ENCODE assay signal across 34 cellular contexts in the genomic region with DNA sequence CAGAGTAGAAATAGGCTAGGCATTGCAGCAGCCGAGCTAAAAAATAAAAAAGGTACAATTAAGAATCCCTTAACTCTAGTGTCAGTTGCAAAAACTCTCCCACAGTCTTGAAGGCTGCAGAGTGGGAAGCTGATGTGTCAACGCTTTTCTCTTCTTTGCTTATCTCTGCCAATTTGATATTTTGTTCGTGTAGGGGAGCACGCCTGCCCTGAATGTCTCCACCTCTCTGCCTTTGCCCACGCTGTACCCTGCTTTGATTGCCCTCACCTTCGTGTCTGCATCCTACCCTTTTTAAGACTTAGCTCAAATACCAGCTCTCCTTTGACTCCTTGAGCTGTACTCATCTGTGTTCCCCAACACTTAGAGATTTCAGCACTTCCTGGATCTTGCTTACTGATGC.
"Had no signal": no experiment of that assay in that cellular context is flagged by ENCODE, and none has a peak within 500 bp of the region (broad histone marks: within the 10 kb centered on the region; RNA-seq: fewer than 3 reads in every experiment).

No MANE protein-coding gene starts in this region.

- H3K36me3 ChIP-seq: ascending aorta, breast epithelium, cardiac muscle cell, esophagus muscularis mucosa, gastrocnemius medialis, WERI-Rb-1 had no signal

- H3K4me3 ChIP-seq: ascending aorta, breast epithelium, cardiac muscle cell, esophagus muscularis mucosa, gastrocnemius medialis had no signal

- H3K4me1 ChIP-seq: ascending aorta, breast epithelium, esophagus muscularis mucosa, foreskin keratinocyte, gastrocnemius medialis had no signal

- H3K9me3 ChIP-seq: ascending aorta, breast epithelium, esophagus muscularis mucosa, gastrocnemius medialis had no signal

- DNase-seq: activated CD4-positive, alpha-beta memory T cell treated with anti-CD3 and anti-CD28 coated beads for 36 hours; activated CD4-positive, alpha-beta T cell treated with anti-CD3 and anti-CD28 coated beads for 36 hours; activated CD4-positive, alpha-beta T cell treated with anti-CD3 and anti-CD28 coated beads, Interleukin-2, amount 10 ng/mL, durations not matched to agents 24 days and 14 days; activated CD4-positive, CD25-positive, alpha-beta regulatory T cell; activated CD4-positive, CD25-positive, alpha-beta regulatory T cell treated with anti-CD3 and anti-CD28 coated beads, Interleukin-2, amount 50 U/mL, for 72 hours; activated CD8-positive, alpha-beta memory T cell treated with anti-CD3 and anti-CD28 coated beads, Interleukin-2, amount 50 U/mL, for 48 hours; activated CD8-positive, alpha-beta T cell treated with anti-CD3 and anti-CD28 coated beads, Interleukin-2, amount 10 ng/mL, durations not matched to agents 7 days and 5 days; activated gamma-delta T cell; activated naive CD4-positive, alpha-beta T cell; activated naive CD4-positive, alpha-beta T cell treated with anti-CD3 and anti-CD28 coated beads, Interleukin-2, amount 10 ng/mL, durations not matched to agents 7 days and 5 days; activated naive CD8-positive, alpha-beta T cell treated with anti-CD3 and anti-CD28 coated beads, Interleukin-2, amount 10 ng/mL, durations not matched to agents 7 days and 5 days; activated T-cell treated with anti-CD3 and anti-CD28 coated beads for 4 hours; activated T-cell treated with anti-CD3 and anti-CD28 coated beads, Interleukin-2, amount 50 U/mL, for 24 hours; activated T-cell treated with anti-CD3 and anti-CD28 coated beads, Interleukin-2, amount 50 U/mL, for 72 hours; cortex of kidney; dermis blood vessel endothelial cell; effector CD4-positive, alpha-beta T cell; effector memory CD8-positive, alpha-beta T cell; erythroblast; foreskin keratinocyte; gastrocnemius medialis; glutamatergic neuron; T-helper 1 cell; T-helper 17 cell; T1000; WERI-Rb-1 had no signal

- FAIRE-seq: colon had no signal

- H3K9me3 Mint-ChIP-seq: activated CD4-positive, alpha-beta memory T cell treated with anti-CD3 and anti-CD28 coated beads for 36 hours; activated CD4-positive, alpha-beta T cell treated with anti-CD3 and anti-CD28 coated beads, Interleukin-2, amount 10 ng/mL, durations not matched to agents 24 days and 14 days; T-helper 2 cell treated with Interferon-gamma antibody and Interleukin-4, amounts not matched to agents 5 μg/mL and 100 μg/mL, for 36 hours had no signal

- H3K36me3 Mint-ChIP-seq: activated CD4-positive, alpha-beta memory T cell treated with anti-CD3 and anti-CD28 coated beads for 36 hours; activated naive CD4-positive, alpha-beta T cell treated with anti-CD3 and anti-CD28 coated beads, Interleukin-2, amount 10 ng/mL, durations not matched to agents 7 days and 5 days; activated naive CD4-positive, alpha-beta T cell treated with anti-CD3 and anti-CD28 coated beads, Interleukin-2, amount 50 U/mL, for 72 hours; activated naive CD8-positive, alpha-beta T cell treated with anti-CD3 and anti-CD28 coated beads, Interleukin-2, amount 10 ng/mL, durations not matched to agents 7 days and 5 days; brain had no signal

- H3K4me1 Mint-ChIP-seq: activated CD4-positive, alpha-beta T cell treated with anti-CD3 and anti-CD28 coated beads for 36 hours; activated CD4-positive, alpha-beta T cell treated with anti-CD3 and anti-CD28 coated beads, Interleukin-2, amount 10 ng/mL, durations not matched to agents 24 days and 14 days; activated naive CD4-positive, alpha-beta T cell treated with anti-CD3 and anti-CD28 coated beads, Interleukin-2, amount 10 ng/mL, durations not matched to agents 7 days and 5 days; activated naive CD8-positive, alpha-beta T cell treated with anti-CD3 and anti-CD28 coated beads, Interleukin-2, amount 10 ng/mL, durations not matched to agents 7 days and 5 days; brain; T-helper 17 cell had no signal

- H3K27ac Mint-ChIP-seq: activated CD4-positive, alpha-beta memory T cell treated with anti-CD3 and anti-CD28 coated beads for 36 hours; activated CD4-positive, alpha-beta T cell treated with anti-CD3 and anti-CD28 coated beads for 36 hours; activated CD4-positive, alpha-beta T cell treated with anti-CD3 and anti-CD28 coated beads, Interleukin-2, amount 10 ng/mL, durations not matched to agents 24 days and 14 days; activated CD8-positive, alpha-beta T cell treated with anti-CD3 and anti-CD28 coated beads, Interleukin-2, amount 10 ng/mL, durations not matched to agents 7 days and 5 days; activated naive CD4-positive, alpha-beta T cell treated with anti-CD3 and anti-CD28 coated beads, Interleukin-2, amount 10 ng/mL, durations not matched to agents 7 days and 5 days; activated naive CD4-positive, alpha-beta T cell treated with anti-CD3 and anti-CD28 coated beads, Interleukin-2, amount 50 U/mL, for 72 hours; activated naive CD8-positive, alpha-beta T cell treated with anti-CD3 and anti-CD28 coated beads, Interleukin-2, amount 10 ng/mL, durations not matched to agents 7 days and 5 days; activated T-cell treated with anti-CD3 and anti-CD28 coated beads, Interleukin-2, amount 50 U/mL, for 24 hours; activated T-cell treated with anti-CD3 and anti-CD28 coated beads, Interleukin-2, amount 50 U/mL, for 72 hours; brain; effector memory CD8-positive, alpha-beta T cell; T-helper 17 cell; T-helper 2 cell treated with Interferon-gamma antibody and Interleukin-4, amounts not matched to agents 5 μg/mL and 100 μg/mL, for 36 hours had no signal

- H3K27ac ChIP-seq: ascending aorta, breast epithelium, cardiac muscle cell, esophagus muscularis mucosa, foreskin keratinocyte, gastrocnemius medialis, WERI-Rb-1 had no signal

- H3K27me3 Mint-ChIP-seq: activated CD4-positive, alpha-beta memory T cell treated with anti-CD3 and anti-CD28 coated beads for 36 hours; activated CD4-positive, alpha-beta T cell treated with anti-CD3 and anti-CD28 coated beads for 36 hours; activated CD4-positive, alpha-beta T cell treated with anti-CD3 and anti-CD28 coated beads, Interleukin-2, amount 10 ng/mL, durations not matched to agents 24 days and 14 days; activated naive CD4-positive, alpha-beta T cell treated with anti-CD3 and anti-CD28 coated beads, Interleukin-2, amount 10 ng/mL, durations not matched to agents 7 days and 5 days; activated naive CD8-positive, alpha-beta T cell treated with anti-CD3 and anti-CD28 coated beads, Interleukin-2, amount 10 ng/mL, durations not matched to agents 7 days and 5 days; activated T-cell treated with anti-CD3 and anti-CD28 coated beads, Interleukin-2, amount 50 U/mL, for 24 hours; brain; effector memory CD8-positive, alpha-beta T cell; T-helper 17 cell had no signal

- H3K27me3 ChIP-seq: ascending aorta, breast epithelium, cardiac muscle cell, esophagus muscularis mucosa, foreskin keratinocyte, gastrocnemius medialis had no signal

- ATAC-seq: activated CD4-positive, alpha-beta T cell treated with anti-CD3 and anti-CD28 coated beads for 36 hours; activated CD8-positive, alpha-beta T cell treated with anti-CD3 and anti-CD28 coated beads, Interleukin-2, amount 10 ng/mL, durations not matched to agents 7 days and 5 days; activated naive CD4-positive, alpha-beta T cell treated with anti-CD3 and anti-CD28 coated beads, Interleukin-2, amount 50 U/mL, for 72 hours; activated T-cell treated with anti-CD3 and anti-CD28 coated beads, Interleukin-2, amount 50 U/mL, for 72 hours; effector memory CD8-positive, alpha-beta T cell; foreskin keratinocyte; gastrocnemius medialis; T-helper 17 cell had no signal

- H3K4me3 Mint-ChIP-seq: activated CD4-positive, alpha-beta memory T cell treated with anti-CD3 and anti-CD28 coated beads for 36 hours; activated CD4-positive, alpha-beta T cell treated with anti-CD3 and anti-CD28 coated beads for 36 hours; activated CD4-positive, alpha-beta T cell treated with anti-CD3 and anti-CD28 coated beads, Interleukin-2, amount 10 ng/mL, durations not matched to agents 24 days and 14 days; activated CD8-positive, alpha-beta T cell treated with anti-CD3 and anti-CD28 coated beads, Interleukin-2, amount 10 ng/mL, durations not matched to agents 7 days and 5 days; activated naive CD4-positive, alpha-beta T cell treated with anti-CD3 and anti-CD28 coated beads, Interleukin-2, amount 10 ng/mL, durations not matched to agents 7 days and 5 days; activated naive CD8-positive, alpha-beta T cell treated with anti-CD3 and anti-CD28 coated beads, Interleukin-2, amount 10 ng/mL, durations not matched to agents 7 days and 5 days; activated T-cell treated with anti-CD3 and anti-CD28 coated beads, Interleukin-2, amount 50 U/mL, for 24 hours; activated T-cell treated with anti-CD3 and anti-CD28 coated beads, Interleukin-2, amount 50 U/mL, for 72 hours; brain; effector memory CD8-positive, alpha-beta T cell; T-helper 17 cell; T-helper 2 cell treated with Interferon-gamma antibody and Interleukin-4, amounts not matched to agents 5 μg/mL and 100 μg/mL, for 36 hours had no signal
